10 cellular contexts compared by ENCODE assay signal in the genomic region with DNA sequence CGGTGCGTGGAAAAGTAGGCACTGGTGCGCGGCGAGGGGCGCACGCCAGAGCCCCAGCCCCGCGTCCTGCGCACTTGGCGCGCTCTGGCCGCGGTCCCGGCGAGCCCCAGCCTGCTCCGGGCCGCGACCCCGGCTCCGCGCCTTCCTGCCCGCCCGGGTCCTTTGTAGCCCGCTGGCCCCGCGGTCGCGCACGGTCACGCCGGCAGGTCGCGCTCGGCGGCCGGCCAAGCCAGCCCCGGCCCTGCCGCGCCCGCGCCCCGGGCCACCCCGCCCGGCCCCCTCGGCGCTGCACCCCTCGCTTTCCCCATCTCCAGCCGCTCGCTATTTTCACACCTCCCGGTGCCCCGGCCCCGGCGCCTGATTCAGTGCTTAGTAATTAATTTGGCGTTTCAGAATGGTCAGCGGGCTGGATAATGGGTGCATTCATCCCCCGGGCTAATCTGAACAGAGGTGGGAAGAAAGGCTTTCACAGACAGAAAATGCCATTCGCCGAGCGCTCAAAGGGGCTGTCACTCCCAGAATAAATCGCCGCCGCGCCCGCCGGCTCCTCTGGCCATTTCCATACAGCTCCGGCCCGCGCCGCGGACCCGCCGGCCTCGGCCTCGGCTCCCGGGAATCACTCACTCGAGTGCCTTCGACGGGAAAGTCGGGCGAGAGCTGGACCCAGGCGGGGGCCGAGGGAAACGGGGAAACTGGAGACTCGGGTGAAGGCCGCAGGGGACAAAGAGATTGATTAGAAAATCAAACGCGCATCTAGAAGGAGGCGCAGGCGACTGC. TPM values are rescaled to one million over a fixed set of nuclear protein-coding genes. Genes with fewer than 3 reads are reported as not detected.
DNase-seq lines count a peak whose midpoint lies in the region; ATAC-seq and TF ChIP-seq lines count a peak whose summit lies in the region.
"Had no signal": no experiment of that assay in that cellular context is flagged by ENCODE, and none has a peak within 500 bp of the region (broad histone marks: within the 10 kb centered on the region; RNA-seq: fewer than 3 reads in every experiment).

No MANE protein-coding gene starts in this region.

- H3K27me3 Mint-ChIP-seq in CD4-positive, alpha-beta T cell, result peaks cover 74% of the 10 kb centered on the region
- peaks cover 53% of the 10 kb centered on the region for H3K27me3 Mint-ChIP-seq in osteocyte (ENCODE audit: unreplicated experiment)

- no peak overlapping the region for H3K27ac ChIP-seq in CD4-positive, alpha-beta T cell (ENCODE audit: low read depth, low read length)
- H3K27ac ChIP-seq in Panc1 (ENCODE audit: low read length) (no peak overlapping the region), heart left ventricle (peak overlapping the region in 1 of 12 donors; percentile 26)

- H3K27me3 ChIP-seq in CD4-positive, alpha-beta T cell (ENCODE audit: control insufficient read depth, insufficient read depth, low read length), result peaks cover 68% of the 10 kb centered on the region
- H3K27me3 ChIP-seq in Panc1 (ENCODE audit: control insufficient read depth, insufficient read depth, low read length) (no peaks in the 10 kb centered on the region; the same call in 1 of the 2 replicates), heart left ventricle (peaks cover 9 to 72% (median 27%) of the 10 kb centered on the region in 9 donors)

- peaks cover 14% of the 10 kb centered on the region for H3K4me1 Mint-ChIP-seq in CD4-positive, alpha-beta T cell (ENCODE audit: low read depth)
- H3K4me1 Mint-ChIP-seq in osteocyte (ENCODE audit: unreplicated experiment), result peaks cover 8% of the 10 kb centered on the region

- no peak overlapping the region for H3K27ac Mint-ChIP-seq in CD4-positive, alpha-beta T cell
- H3K27ac Mint-ChIP-seq in osteocyte (ENCODE audit: unreplicated experiment), result no peak overlapping the region

- H3K36me3 ChIP-seq in Panc1 (ENCODE audit: control insufficient read depth, insufficient read depth, low read length), result no peaks in the 10 kb centered on the region
- no peaks in the 10 kb centered on the region for H3K36me3 ChIP-seq in heart left ventricle

- 1 to 2% (median 2%) methylated on average over 39 to 90 of the region's 90 CpGs for WGBS in heart left ventricle, 4 donors

- CTCF ChIA-PET in CD4-positive, alpha-beta T cell (lab: Charles Lee), result interaction anchor here (0.6 to 1.5 kb wide), 3 partner anchors 38 to 519 kb away, joined by 3 to 6 read pairs (median 4); partner anchors contain the start of gene PIK3R5
- CTCF ChIA-PET in Panc1 (lab: Charles Lee), result no interaction called here

- H3K9me3 Mint-ChIP-seq in CD4-positive, alpha-beta T cell, result no peaks in the 10 kb centered on the region
- peaks cover 7% of the 10 kb centered on the region for H3K9me3 Mint-ChIP-seq in osteocyte (ENCODE audit: unreplicated experiment)

- H3K4me3 ChIP-seq in Panc1 (ENCODE audit: low read depth in 2 of 2, low read length in 2 of 2) (peak overlapping the region; percentile 29 to 32), heart left ventricle (peak overlapping the region; percentile 10 to 66 (median 52))

- no peaks in the 10 kb centered on the region for H3K36me3 Mint-ChIP-seq in CD4-positive, alpha-beta T cell (ENCODE audit: low read depth)
- no peaks in the 10 kb centered on the region for H3K36me3 Mint-ChIP-seq in osteocyte (ENCODE audit: unreplicated experiment)

- no peak for ATAC-seq in CD4-positive, alpha-beta T cell (ENCODE audit: poor library complexity)
- ATAC-seq in Panc1 (peak; percentile 38; the same call in 1 of the 2 replicates), heart left ventricle (peak in 1 of 4 donors; percentile 45)

- peak overlapping the region; percentile 77 for H3K4me3 Mint-ChIP-seq in CD4-positive, alpha-beta T cell
- H3K4me3 Mint-ChIP-seq in osteocyte (ENCODE audit: unreplicated experiment), result peak overlapping the region; percentile 63

- DNase-seq in CD4-positive, alpha-beta T cell, result no peak
- DNase-seq in Panc1 (ENCODE audit: low read depth, low spot score) (no peak), heart left ventricle (peak in 1 of 5 donors; percentile 31), osteocyte (ENCODE audit: extremely low spot score, unreplicated experiment) (no peak), NCI-H524 (lab: John Stamatoyannopoulos, UW) (no peak), middle frontal gyrus (ENCODE audit: extremely low spot score, low spot score) (no peak), GOT3 (lab: John Stamatoyannopoulos, UW) (no peak), SKM-1 treated with dmso at 0.1 percent for 144 hours (lab: John Stamatoyannopoulos, UW; ENCODE audit: unreplicated experiment) (no peak)
- DNase-seq: DND-41, T1000 had no signal

- H3K9me3 ChIP-seq in CD4-positive, alpha-beta T cell (ENCODE audit: control insufficient read depth, low read length), result no peaks in the 10 kb centered on the region
- H3K9me3 ChIP-seq in Panc1 (ENCODE audit: control insufficient read depth, insufficient read depth, low read depth, low read length) (no peaks in the 10 kb centered on the region), heart left ventricle (no peaks in the 10 kb centered on the region)

- no TSS peak for BruUV-seq in Panc1 (replicated peaks; lab: Mats Ljungman, UMichigan)

- TF ChIP-seq POLR2A in heart left ventricle (IDR thresholded peaks at IDR 0.05), result no peak

- intact Hi-C loops in CD4-positive, alpha-beta T cell (cut with DNase I, micrococcal nuclease), result loop anchor here in 1 of 2 experiments (5.0 kb wide), 1 partner anchor 524 kb away; no protein-coding TSS in a partner anchor
- intact Hi-C loops in Panc1 (cut with micrococcal nuclease; ENCODE audit: unreplicated experiment), result no loop called here
- intact Hi-C loops in heart left ventricle (cut with DNase I), result loop anchor here in 1 of 10 donors (5.0 kb wide), 1 partner anchor 289 kb away; no protein-coding TSS in a partner anchor

- POLR2A ChIA-PET in CD4-positive, alpha-beta T cell (lab: Charles Lee), result no interaction called here
- POLR2A ChIA-PET in Panc1 (lab: Charles Lee), result interaction anchor here (0.6 kb wide), 1 partner anchor 592 kb away, joined by 3 read pairs; no protein-coding TSS in a partner anchor

- TF ChIP-seq CTCF in CD4-positive, alpha-beta T cell (IDR thresholded peaks at IDR 0.05), result no peak
- TF ChIP-seq CTCF in Panc1 (IDR thresholded peaks at IDR 0.05) (no peak), heart left ventricle (IDR thresholded peaks at IDR 0.05) (no peak), osteocyte (IDR thresholded peaks at IDR 0.05) (no peak)

- in situ Hi-C loops in Panc1 (cut with HindIII; ENCODE audit: low pct_unique_long_range_greater_than_20kb, low sequenced_read_pairs), result no loop called here

- H3K4me1 ChIP-seq in Panc1 (ENCODE audit: control insufficient read depth, insufficient read depth, low read length) (no peaks in the 10 kb centered on the region), heart left ventricle (peaks cover 0 to 22% (median 2%) of the 10 kb centered on the region in 12 donors)

RNA-seq across cellular contexts. Expression of gene NTN1, which starts 17.8 kb away (rescaled TPM):
- under 1 TPM; 0.08 to 0.14 TPM for total RNA-seq in CD4-positive, alpha-beta T cell
- total RNA-seq in Panc1 (2021; ENCODE audit: unreplicated experiment), result 14.5 TPM
- polyA plus RNA-seq in Panc1 (2012; ENCODE audit: insufficient read length), result 20.0 TPM
- total RNA-seq in heart left ventricle, result 10 to 100 TPM in 7 of 9 donors, 1 to 10 TPM in 2; 9.3 to 25.8 (median 19.2) TPM
- polyA plus RNA-seq in heart left ventricle, result 10 to 100 TPM in 1 of 2 donors, 1 to 10 TPM in 1; 9.6 to 16.6 TPM
- 19.9 and 21.4 TPM in 2 replicates for total RNA-seq in osteocyte

RNA-seq across cellular contexts. Expression of gene PIK3R5, which starts 38.0 kb away (rescaled TPM):
- total RNA-seq in CD4-positive, alpha-beta T cell, result 100 to 1,000 TPM; 153 to 159 TPM
- 0.15 TPM for total RNA-seq in Panc1 (2021; ENCODE audit: unreplicated experiment)
- polyA plus RNA-seq in Panc1 (2012; ENCODE audit: insufficient read length), result 0.15 TPM
- total RNA-seq in heart left ventricle, result 10 to 100 TPM in 1 of 9 donors, 1 to 10 TPM in 8; 1.5 to 21.6 (median 2.9) TPM
- 1 to 10 TPM; 1.4 to 1.9 TPM for polyA plus RNA-seq in heart left ventricle
- total RNA-seq in osteocyte, result not detected in 2 replicates

Comparison
In these comparisons a context has a peak if more than half of its experiments do, and no peak if none do; other contexts are left out.
1. RNA of gene NTN1, which starts 17.8 kb away (total RNA-seq): 19.9 to 21.4 TPM in osteocyte, 9.3 to 25.8 TPM in heart left ventricle and 14.5 TPM in Panc1 (single experiment); 0.08 to 0.14 TPM in CD4-positive, alpha-beta T cell; every median in the first group is over 4 times any median in the second.
2. RNA of gene PIK3R5, which starts 38.0 kb away (total RNA-seq): 153 to 159 TPM in CD4-positive, alpha-beta T cell; 1.5 to 21.6 TPM in heart left ventricle, 0.15 TPM in Panc1 (single experiment) and not detected in osteocyte; every median in the first group is over 4 times any median in the second.